Comparison of ENCODE assay signal across 29 cellular contexts in genomic region chr4:128275351-128275750, GRCh38. TPM values are rescaled to one million over a fixed set of nuclear protein-coding genes. Genes with fewer than 3 reads are reported as not detected.
DNase-seq lines count a peak whose midpoint lies in the region; ATAC-seq, FAIRE-seq and TF ChIP-seq lines count a peak whose summit lies in the region.
"Had no signal": no experiment of that assay in that cellular context is flagged by ENCODE, and none has a peak within 500 bp of the region (broad histone marks: within the 10 kb centered on the region; RNA-seq: fewer than 3 reads in every experiment).

No MANE protein-coding gene starts in this region.

- H3K9me3 ChIP-seq in astrocyte (ENCODE audit: insufficient read depth, low read depth, low read length) (no peaks in the 10 kb centered on the region), upper lobe of right lung (no peaks in the 10 kb centered on the region)
- H3K9me3 ChIP-seq: heart right ventricle, SJCRH30 had no signal

- H3K9ac ChIP-seq in astrocyte (ENCODE audit: low read length) = no peak overlapping the region

- DNase-seq in ACHN (peak; percentile 33), HT1080 (ENCODE audit: low read depth) (peak; percentile 40), astrocyte (ENCODE audit: low read depth) (peak; percentile 63), kidney glomerular epithelial cell (lab: John Stamatoyannopoulos, UW) (peak; percentile 80), upper lobe of right lung (no peak), AML-193 (lab: John Stamatoyannopoulos, UW) (no peak), DMS153 treated with DMSO at 0.1 percent for 48 hours (lab: John Stamatoyannopoulos, UW; ENCODE audit: unreplicated experiment) (no peak)
- DNase-seq: activated CD4-positive, alpha-beta memory T cell treated with anti-CD3 and anti-CD28 coated beads for 36 hours; activated naive CD4-positive, alpha-beta T cell treated with Interleukin-2 at 50 U/mL for 16 hours; activated T-cell treated with anti-CD3 and anti-CD28 coated beads, Interleukin-2, amount 50 U/mL, for 24 hours; anterior cingulate cortex; CD4-positive, alpha-beta memory T cell; DMS153; effector CD8-positive, alpha-beta T cell; heart right ventricle; mesendoderm; NCI-H1417 treated with DMSO at 0.1 percent for 48 hours; NCI-H2171; NCI-H526 treated with DMSO at 0.1 percent for 48 hours; SJCRH30; stimulated activated CD4-positive, alpha-beta T cell treated with anti-CD3 and anti-CD28 coated beads, Interleukin-2, amount 100 ng/mL, for 48 hours had no signal

- H3K36me3 ChIP-seq in astrocyte (ENCODE audit: insufficient read depth, low read length) (peaks cover 19% of the 10 kb centered on the region), upper lobe of right lung (peaks cover 19% of the 10 kb centered on the region)

- in situ Hi-C loops in ACHN (cut with HindIII; ENCODE audit: low pct_ligation_motif_present, low pct_unique_long_range_greater_than_20kb, low sequenced_read_pairs) = no loop called here

- no peak overlapping the region for H3K4me3 ChIP-seq in astrocyte (ENCODE audit: insufficient read depth, low read depth, low read length)
- H3K4me3 ChIP-seq in upper lobe of right lung = no peak overlapping the region
- H3K4me3 ChIP-seq: heart right ventricle, SJCRH30, skin epidermis had no signal

- H3K27me3 Mint-ChIP-seq in astrocyte (ENCODE audit: low read depth, unreplicated experiment) = no peaks in the 10 kb centered on the region
- H3K27me3 Mint-ChIP-seq: activated CD4-positive, alpha-beta memory T cell treated with anti-CD3 and anti-CD28 coated beads for 36 hours; activated T-cell treated with anti-CD3 and anti-CD28 coated beads, Interleukin-2, amount 50 U/mL, for 24 hours; CD4-positive, alpha-beta memory T cell; stimulated activated naive CD8-positive, alpha-beta T cell treated with anti-CD3 and anti-CD28 coated beads, Interleukin-15, Interleukin-2, amounts not matched to agents 100 ng/mL and 50 ng/mL, for 24 hours; type B pancreatic cell had no signal

- H3K4me1 ChIP-seq in astrocyte (ENCODE audit: insufficient read depth, low read length) = peaks cover 13% of the 10 kb centered on the region
- peaks cover 4% of the 10 kb centered on the region for H3K4me1 ChIP-seq in upper lobe of right lung

- peaks cover 17% of the 10 kb centered on the region for H3K36me3 Mint-ChIP-seq in astrocyte (ENCODE audit: low read depth, unreplicated experiment)

- peaks cover under 1% of the 10 kb centered on the region for H4K20me1 ChIP-seq in astrocyte (ENCODE audit: insufficient read depth, low read length)

- no peak for ATAC-seq in GM19397 (IDR thresholded peaks at IDR 0.05; ENCODE audit: unreplicated experiment)
- ATAC-seq in upper lobe of right lung = no peak
- ATAC-seq: heart right ventricle, WTC11 had no signal

- FAIRE-seq in astrocyte (lab: Jason Lieb, UNC) = peak; percentile 17
- FAIRE-seq: A204.1, islet of Langerhans had no signal

- H3K4me2 ChIP-seq in astrocyte (ENCODE audit: low read length) = peak overlapping the region; percentile 43

- no peaks in the 10 kb centered on the region for H3K27me3 ChIP-seq in astrocyte (ENCODE audit: insufficient read depth, low read length)
- no peaks in the 10 kb centered on the region for H3K27me3 ChIP-seq in upper lobe of right lung
- H3K27me3 ChIP-seq: heart right ventricle, SJCRH30 had no signal

- no peak overlapping the region for H3K27ac Mint-ChIP-seq in astrocyte (ENCODE audit: unreplicated experiment)
- H3K27ac Mint-ChIP-seq: activated CD4-positive, alpha-beta memory T cell treated with anti-CD3 and anti-CD28 coated beads for 36 hours; activated T-cell treated with anti-CD3 and anti-CD28 coated beads, Interleukin-2, amount 50 U/mL, for 24 hours; CD4-positive, alpha-beta memory T cell; stimulated activated naive CD8-positive, alpha-beta T cell treated with anti-CD3 and anti-CD28 coated beads, Interleukin-15, Interleukin-2, amounts not matched to agents 100 ng/mL and 50 ng/mL, for 24 hours; type B pancreatic cell had no signal

- H3K4me3 Mint-ChIP-seq in astrocyte (ENCODE audit: unreplicated experiment) = no peak overlapping the region
- H3K4me3 Mint-ChIP-seq: activated CD4-positive, alpha-beta memory T cell treated with anti-CD3 and anti-CD28 coated beads for 36 hours; activated T-cell treated with anti-CD3 and anti-CD28 coated beads, Interleukin-2, amount 50 U/mL, for 24 hours; CD4-positive, alpha-beta memory T cell; nephron; stimulated activated naive CD8-positive, alpha-beta T cell treated with anti-CD3 and anti-CD28 coated beads, Interleukin-15, Interleukin-2, amounts not matched to agents 100 ng/mL and 50 ng/mL, for 24 hours; type B pancreatic cell; WTC11 had no signal

- H3K27ac ChIP-seq in astrocyte (ENCODE audit: low read depth, low read length) = peak overlapping the region; percentile 63
- H3K27ac ChIP-seq in upper lobe of right lung = no peak overlapping the region
- H3K27ac ChIP-seq: heart right ventricle, SJCRH30, skin epidermis had no signal

- no peaks in the 10 kb centered on the region for H3K9me3 Mint-ChIP-seq in astrocyte (ENCODE audit: unreplicated experiment)
- H3K9me3 Mint-ChIP-seq: activated CD4-positive, alpha-beta memory T cell treated with anti-CD3 and anti-CD28 coated beads for 36 hours; activated T-cell treated with anti-CD3 and anti-CD28 coated beads, Interleukin-2, amount 50 U/mL, for 24 hours; CD4-positive, alpha-beta memory T cell; nephron; stimulated activated naive CD8-positive, alpha-beta T cell treated with anti-CD3 and anti-CD28 coated beads, Interleukin-15, Interleukin-2, amounts not matched to agents 100 ng/mL and 50 ng/mL, for 24 hours; type B pancreatic cell; WTC11 had no signal

- intact Hi-C loops in upper lobe of right lung (cut with DNase I) = no loop called here

- H3K4me1 Mint-ChIP-seq in astrocyte (ENCODE audit: low read depth, unreplicated experiment) = peaks cover 9% of the 10 kb centered on the region

- no peak overlapping the region for H2AFZ ChIP-seq in astrocyte (ENCODE audit: low read depth, low read length)

- peaks cover 81% of the 10 kb centered on the region for H3K79me2 ChIP-seq in astrocyte (ENCODE audit: insufficient read depth, low read length)

- TF ChIP-seq CTCF in astrocyte (IDR thresholded peaks at IDR 0.05; ENCODE audit: insufficient read depth, low read depth, low read length) (no peak), upper lobe of right lung (IDR thresholded peaks at IDR 0.05) (no peak)

RNA-seq across cellular contexts. Expression of gene PGRMC2, which starts 12.3 kb away (rescaled TPM):
- 8.5 and 18.9 TPM in 2 replicates for total RNA-seq in HT1080 (2014; rRNA removed; shearing (Covaris generic))
- 46.5 and 52.3 TPM in 2 replicates for polyA plus RNA-seq in HT1080 (2015; cell fraction: cytosol; rRNA removed)
- polyA plus RNA-seq in HT1080 (2015; cell fraction: nucleus; rRNA removed) = 42.4 and 47.8 TPM in 2 replicates
- total RNA-seq in astrocyte = 158 and 161 TPM in 2 replicates
- 63.0 TPM for total RNA-seq in upper lobe of right lung

Comparison
In these comparisons a context has a peak if more than half of its experiments do, and no peak if none do; other contexts are left out.
1. DNase-seq: peak in ACHN (single experiment), HT1080 (single experiment), astrocyte (single experiment) and kidney glomerular epithelial cell (single experiment); none in upper lobe of right lung (single experiment), AML-193 (0 of 2) and DMS153 treated with DMSO at 0.1 percent for 48 hours (single experiment).